Comparison of ENCODE assay signal across 1 cellular context in the genomic region with DNA sequence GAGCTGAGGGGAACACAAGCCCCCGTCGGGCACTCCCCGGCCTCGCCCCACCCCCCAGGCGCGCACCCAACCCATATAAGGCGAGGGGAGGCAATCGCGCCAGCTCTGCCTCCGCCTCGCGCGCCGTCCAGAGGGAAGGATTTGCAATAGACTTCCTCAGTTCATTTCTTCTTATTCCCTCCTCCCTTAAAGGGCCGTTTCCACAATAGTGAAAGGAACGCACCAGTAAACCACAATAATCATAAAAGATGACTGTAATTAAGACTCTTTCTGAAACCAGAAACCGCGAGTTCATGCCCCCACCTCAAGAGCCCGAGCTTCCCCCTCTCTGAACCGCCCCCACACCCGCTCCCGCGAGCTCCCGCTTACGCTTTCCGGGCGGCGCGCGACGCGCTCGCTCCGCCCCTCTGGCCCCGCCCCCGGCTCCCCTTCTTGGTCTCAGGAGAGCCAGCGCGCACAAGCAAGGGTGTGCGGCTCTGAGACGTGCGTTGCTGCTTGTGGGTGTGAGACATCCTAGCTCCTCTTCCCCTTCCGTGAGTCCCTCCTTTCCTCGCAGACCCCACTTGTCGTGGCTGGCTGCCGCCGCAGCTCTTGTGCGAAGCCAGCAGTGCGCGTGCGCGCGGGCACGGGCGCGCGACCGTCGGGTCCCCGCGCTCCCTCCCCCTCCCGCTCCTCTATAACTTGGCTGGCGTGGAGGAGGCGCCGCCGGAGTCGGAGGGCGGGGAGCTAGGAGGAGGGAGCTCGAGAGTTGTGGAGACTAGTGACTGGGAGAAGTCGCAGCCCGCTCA.
TF ChIP-seq lines count a peak whose summit lies in the region.

A gene with protein sequence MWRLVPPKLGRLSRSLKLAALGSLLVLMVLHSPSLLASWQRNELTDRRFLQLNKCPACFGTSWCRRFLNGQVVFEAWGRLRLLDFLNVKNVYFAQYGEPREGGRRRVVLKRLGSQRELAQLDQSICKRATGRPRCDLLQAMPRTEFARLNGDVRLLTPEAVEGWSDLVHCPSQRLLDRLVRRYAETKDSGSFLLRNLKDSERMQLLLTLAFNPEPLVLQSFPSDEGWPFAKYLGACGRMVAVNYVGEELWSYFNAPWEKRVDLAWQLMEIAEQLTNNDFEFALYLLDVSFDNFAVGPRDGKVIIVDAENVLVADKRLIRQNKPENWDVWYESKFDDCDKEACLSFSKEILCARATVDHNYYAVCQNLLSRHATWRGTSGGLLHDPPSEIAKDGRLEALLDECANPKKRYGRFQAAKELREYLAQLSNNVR (plus strand): TSS at position 457 of the 788 bp plus-strand sequence. CDS start 510 bp downstream, outside the sequence.

TF ChIP-seq in HEK293, 187 proteins besides CTCF, POLR2A, EP300 and RAD21 (continued from another document):
- TF ChIP-seq, protein P1, sequence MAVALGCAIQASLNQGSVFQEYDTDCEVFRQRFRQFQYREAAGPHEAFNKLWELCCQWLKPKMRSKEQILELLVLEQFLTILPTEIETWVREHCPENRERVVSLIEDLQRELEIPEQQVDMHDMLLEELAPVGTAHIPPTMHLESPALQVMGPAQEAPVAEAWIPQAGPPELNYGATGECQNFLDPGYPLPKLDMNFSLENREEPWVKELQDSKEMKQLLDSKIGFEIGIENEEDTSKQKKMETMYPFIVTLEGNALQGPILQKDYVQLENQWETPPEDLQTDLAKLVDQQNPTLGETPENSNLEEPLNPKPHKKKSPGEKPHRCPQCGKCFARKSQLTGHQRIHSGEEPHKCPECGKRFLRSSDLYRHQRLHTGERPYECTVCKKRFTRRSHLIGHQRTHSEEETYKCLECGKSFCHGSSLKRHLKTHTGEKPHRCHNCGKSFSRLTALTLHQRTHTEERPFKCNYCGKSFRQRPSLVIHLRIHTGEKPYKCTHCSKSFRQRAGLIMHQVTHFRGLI (tag by site-specific recombination; IDR thresholded peaks at IDR 0.05) = 0 out of 2 replicates have a peak, but pooled peaks have one; percentile 13
- TF ChIP-seq ZNF768 (tag by site-specific recombination; IDR thresholded peaks at IDR 0.05) (no peak), ZFP41 (tag by site-specific recombination; IDR thresholded peaks at IDR 0.05; ENCODE audit: borderline replicate concordance) (no peak), SP7 (tag by site-specific recombination; IDR thresholded peaks at IDR 0.05) (peak; percentile 61), ZNF138 (tag by site-specific recombination; IDR thresholded peaks at IDR 0.05; ENCODE audit: borderline replicate concordance) (no peak), ZNF214 (tag by site-specific recombination; IDR thresholded peaks at IDR 0.05; ENCODE audit: borderline replicate concordance) (no peak), SCRT2 (tag by site-specific recombination; IDR thresholded peaks at IDR 0.05) (no peak), ZNF624 (tag by site-specific recombination; IDR thresholded peaks at IDR 0.05) (no peak), KLF7 (tag by site-specific recombination; IDR thresholded peaks at IDR 0.05; ENCODE audit: borderline replicate concordance) (no peak), ZNF248 (tag by site-specific recombination; IDR thresholded peaks at IDR 0.05) (no peak), SETDB1 (IDR thresholded peaks at IDR 0.05; ENCODE audit: insufficient read length, low read length) (no peak), ZNF521 (tag by site-specific recombination; IDR thresholded peaks at IDR 0.05) (no peak)
